28 cellular contexts compared by ENCODE assay signal in the genomic region with DNA sequence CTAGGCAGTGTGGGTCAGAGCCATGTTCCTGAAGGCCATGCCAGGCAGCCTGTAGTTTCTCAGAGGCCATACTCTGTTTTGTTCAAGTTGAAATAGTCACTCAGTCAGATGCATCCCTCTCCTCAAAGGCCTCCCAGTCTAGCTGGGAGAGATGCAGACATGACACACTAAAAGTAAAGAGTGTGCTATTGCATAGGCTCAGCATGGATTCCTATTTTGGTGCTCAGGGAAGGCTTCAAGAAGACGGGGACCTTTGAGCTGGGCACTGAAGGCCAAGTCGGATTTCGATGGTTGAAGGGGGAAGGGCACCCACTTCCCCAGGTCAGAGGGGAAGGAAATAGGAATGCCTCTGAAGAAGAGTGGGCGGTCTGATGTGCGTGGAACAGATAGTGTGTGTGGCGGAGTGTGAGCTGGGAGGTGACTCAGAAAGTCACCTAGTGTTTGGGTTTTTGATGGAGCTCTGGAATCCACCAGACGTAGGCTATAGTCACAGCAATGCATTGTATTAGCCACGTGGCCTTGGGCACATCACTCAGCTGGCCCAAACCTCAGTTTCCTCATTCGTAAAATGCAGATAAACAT.
"Had no signal": no experiment of that assay in that cellular context is flagged by ENCODE, and none has a peak within 500 bp of the region (broad histone marks: within the 10 kb centered on the region; RNA-seq: fewer than 3 reads in every experiment).

No MANE protein-coding gene starts in this region.

- H3K9ac ChIP-seq: KMS-11 had no signal

- DNase-seq: activated B cell treated with CpG ODN at 0.5 μM for 24 hours; activated CD4-positive, alpha-beta memory T cell treated with anti-CD3 and anti-CD28 coated beads for 36 hours; activated CD4-positive, alpha-beta T cell treated with anti-CD3 and anti-CD28 coated beads for 1 hour; activated CD4-positive, alpha-beta T cell treated with anti-CD3 and anti-CD28 coated beads, Interleukin-2, amount 10 ng/mL, durations not matched to agents 24 days and 14 days; activated CD8-positive, alpha-beta memory T cell treated with anti-CD3 and anti-CD28 coated beads for 24 hours; activated gamma-delta T cell; activated naive CD4-positive, alpha-beta T cell treated with anti-CD3 and anti-CD28 coated beads, Interleukin-2, amount 10 ng/mL, durations not matched to agents 7 days and 5 days; activated naive CD8-positive, alpha-beta T cell treated with anti-CD3 and anti-CD28 coated beads for 36 hours; activated T-cell treated with anti-CD3 and anti-CD28 coated beads, Interleukin-2, amount 50 U/mL, for 4 hours; aorta; body of pancreas; NCI-H1092 treated with DMSO at 0.1 percent for 48 hours; NCI-H1417 treated with DMSO at 0.1 percent for 48 hours; NCI-H1694 treated with DMSO at 0.1 percent for 48 hours; NCI-H2029 treated with DMSO at 0.1 percent for 48 hours; NCI-H345; NCI-H510A; NCI-H526 treated with DMSO at 0.1 percent for 48 hours; NCI-H82; RPMI8226; T-cell; T-helper 2 cell; T1000 had no signal

- H3K27me3 ChIP-seq: body of pancreas had no signal

- H3K4me3 ChIP-seq: body of pancreas, SK-N-MC had no signal

- ATAC-seq: activated T-cell treated with anti-CD3 and anti-CD28 coated beads, Interleukin-2, amount 50 U/mL, for 4 hours; body of pancreas; Right ventricle myocardium inferior; T-cell had no signal

- FAIRE-seq: bronchial epithelial cell, TTC549 had no signal

- H3K9me3 ChIP-seq: body of pancreas had no signal

- H3K27ac ChIP-seq: body of pancreas, KMS-11, SK-N-MC had no signal
